In the genomic region with DNA sequence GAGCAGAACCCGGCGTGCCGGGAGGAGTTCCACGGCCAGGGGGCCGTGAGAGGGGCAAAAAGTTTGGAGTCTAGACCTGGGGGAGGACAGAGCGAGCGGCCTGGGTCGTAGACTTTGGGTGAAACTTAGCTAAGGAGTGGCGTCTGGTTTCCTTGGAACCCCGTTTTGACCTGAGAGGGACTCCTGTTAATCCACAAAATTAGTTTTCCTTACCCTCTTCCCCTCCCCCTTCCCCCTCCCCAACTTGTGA, we compare ENCODE assay signal across 8 cellular contexts. TPM values are rescaled to one million over a fixed set of nuclear protein-coding genes. Genes with fewer than 3 reads are reported as not detected.
A peak's percentile ranks its signal among the peaks of the same experiment; 100 is the strongest.
DNase-seq lines count a peak whose midpoint lies in the region; ATAC-seq and TF ChIP-seq lines count a peak whose summit lies in the region.

No MANE protein-coding gene starts in this region.

- no peak for TF ChIP-seq CTCF in WTC11 (IDR thresholded peaks at IDR 0.05)

- intact Hi-C loops in activated CD4-positive, alpha-beta T cell treated with anti-CD3 and anti-CD28 coated beads for 36 hours (cut with DNase I, micrococcal nuclease): loop anchor here (1.0 to 5.0 kb wide), 9 partner anchors 51 to 557 kb away; partner anchors contain the start of genes BTAF1 (in 1 of the 2), EXOC6 (in 1 of the 2), IDE (in 1 of the 2) and TNKS2 (in 1 of the 2)
- intact Hi-C loops in right cardiac atrium (cut with DNase I): loop anchor here in 3 of 4 donors (2.0 to 10.0 kb wide), 5 partner anchors 49 to 207 kb away; no protein-coding TSS in a partner anchor

- peaks cover 14% of the 10 kb centered on the region for H3K36me3 Mint-ChIP-seq in activated CD4-positive, alpha-beta T cell treated with anti-CD3 and anti-CD28 coated beads for 36 hours (ENCODE audit: low read depth)
- 0 out of 2 replicates have a peak, but pooled peaks cover 8% of the 10 kb centered on the region for H3K36me3 Mint-ChIP-seq in WTC11
- no peaks in the 10 kb centered on the region for H3K36me3 Mint-ChIP-seq in stimulated activated memory B cell treated with anti-CD40 and anti-IgM and Interleukin-4, amounts not matched to agents 10 μg/mL and 1 μg/mL and 100 μg/mL, for 72 hours

- H3K4me3 ChIP-seq in right cardiac atrium (ENCODE audit: low read length): peak overlapping the region; percentile 74

- no peaks in the 10 kb centered on the region for H3K9me3 Mint-ChIP-seq in activated CD4-positive, alpha-beta T cell treated with anti-CD3 and anti-CD28 coated beads for 36 hours (ENCODE audit: low read depth)
- H3K9me3 Mint-ChIP-seq in WTC11: no peaks in the 10 kb centered on the region
- no peaks in the 10 kb centered on the region for H3K9me3 Mint-ChIP-seq in stimulated activated memory B cell treated with anti-CD40 and anti-IgM and Interleukin-4, amounts not matched to agents 10 μg/mL and 1 μg/mL and 100 μg/mL, for 72 hours

- POLR2A ChIA-PET in activated CD4-positive, alpha-beta T cell treated with anti-CD3 and anti-CD28 coated beads for 36 hours (lab: Charles Lee): interaction anchor here (1.6 kb wide), 1 partner anchor 282 kb away, joined by 4 read pairs; the partner anchor contains the start of gene IDE
- POLR2A ChIA-PET in WTC11 (lab: Charles Lee): interaction anchor here (0.6 to 1.2 kb wide), 7 partner anchors 13 to 204 kb away, joined by 3 to 8 read pairs (median 4); no protein-coding TSS in a partner anchor

- H3K4me1 Mint-ChIP-seq in activated CD4-positive, alpha-beta T cell treated with anti-CD3 and anti-CD28 coated beads for 36 hours: peaks cover 24% of the 10 kb centered on the region
- H3K4me1 Mint-ChIP-seq in WTC11: peaks cover 24% of the 10 kb centered on the region
- peaks cover 37% of the 10 kb centered on the region for H3K4me1 Mint-ChIP-seq in stimulated activated memory B cell treated with anti-CD40 and anti-IgM and Interleukin-4, amounts not matched to agents 10 μg/mL and 1 μg/mL and 100 μg/mL, for 72 hours

- no peak for DNase-seq in activated CD4-positive, alpha-beta T cell treated with anti-CD3 and anti-CD28 coated beads for 36 hours
- no peak for DNase-seq in activated CD4-positive, alpha-beta T cell treated with anti-CD3 and anti-CD28 coated beads for 1 hour
- DNase-seq in WTC11 (ENCODE audit: low spot score) (no peak), right cardiac atrium (no peak), Kasumi-1 (lab: John Stamatoyannopoulos, UW) (no peak)

- CTCF ChIA-PET in activated CD4-positive, alpha-beta T cell treated with anti-CD3 and anti-CD28 coated beads for 36 hours (lab: Charles Lee): interaction anchor here (0.6 to 2.6 kb wide), 6 partner anchors 9 to 204 kb away, joined by 3 to 18 read pairs (median 4); no protein-coding TSS in a partner anchor
- CTCF ChIA-PET in WTC11 (lab: Charles Lee): interaction anchor here (0.6 to 3.2 kb wide), 31 partner anchors 8 to 1423 kb away, joined by 3 to 21 read pairs (median 4); partner anchors contain the start of gene EXOC6

- no peaks in the 10 kb centered on the region for H3K9me3 ChIP-seq in right cardiac atrium (ENCODE audit: control insufficient read depth, low read length)

- WGBS in right cardiac atrium: under 1% methylated on average over 10 of the region's 10 CpGs

- H3K27ac ChIP-seq in right cardiac atrium (ENCODE audit: low read length): peak overlapping the region; percentile 84

- H3K27me3 ChIP-seq in right cardiac atrium (ENCODE audit: control insufficient read depth, insufficient read depth): no peaks in the 10 kb centered on the region

- no peaks in the 10 kb centered on the region for H3K27me3 Mint-ChIP-seq in activated CD4-positive, alpha-beta T cell treated with anti-CD3 and anti-CD28 coated beads for 36 hours
- H3K27me3 Mint-ChIP-seq in WTC11 (ENCODE audit: low read depth): no peaks in the 10 kb centered on the region; the same call in 1 of the 2 replicates
- H3K27me3 Mint-ChIP-seq in stimulated activated memory B cell treated with anti-CD40 and anti-IgM and Interleukin-4, amounts not matched to agents 10 μg/mL and 1 μg/mL and 100 μg/mL, for 72 hours: no peaks in the 10 kb centered on the region

- H3K4me3 Mint-ChIP-seq in activated CD4-positive, alpha-beta T cell treated with anti-CD3 and anti-CD28 coated beads for 36 hours: peak overlapping the region; percentile 75
- peak overlapping the region; percentile 95 for H3K4me3 Mint-ChIP-seq in WTC11
- H3K4me3 Mint-ChIP-seq in stimulated activated memory B cell treated with anti-CD40 and anti-IgM and Interleukin-4, amounts not matched to agents 10 μg/mL and 1 μg/mL and 100 μg/mL, for 72 hours: peak overlapping the region; percentile 95

- H3K27ac Mint-ChIP-seq in activated CD4-positive, alpha-beta T cell treated with anti-CD3 and anti-CD28 coated beads for 36 hours: no peak overlapping the region
- no peak overlapping the region for H3K27ac Mint-ChIP-seq in WTC11
- H3K27ac Mint-ChIP-seq in stimulated activated memory B cell treated with anti-CD40 and anti-IgM and Interleukin-4, amounts not matched to agents 10 μg/mL and 1 μg/mL and 100 μg/mL, for 72 hours: peak overlapping the region; percentile 85

- ATAC-seq in activated CD4-positive, alpha-beta T cell treated with anti-CD3 and anti-CD28 coated beads for 36 hours: peak; percentile 4
- ATAC-seq in WTC11 (no peak), right cardiac atrium (no peak), GM21825 (IDR thresholded peaks at IDR 0.05; ENCODE audit: unreplicated experiment) (no peak), HG03520 (IDR thresholded peaks at IDR 0.05; ENCODE audit: unreplicated experiment) (no peak)
- ATAC-seq in stimulated activated memory B cell treated with anti-CD40 and anti-IgM and Interleukin-4, amounts not matched to agents 10 μg/mL and 1 μg/mL and 100 μg/mL, for 72 hours: no peak

- no peaks in the 10 kb centered on the region for H3K4me1 ChIP-seq in right cardiac atrium (ENCODE audit: control insufficient read depth, insufficient read depth, low read length)

TF ChIP-seq in WTC11, 78 proteins besides CTCF, POLR2A, EP300 and RAD21:
- TF ChIP-seq MYBL2 (CRISPR knock-in tag; IDR thresholded peaks at IDR 0.05): no peak
- TF ChIP-seq E2F4 (CRISPR knock-in tag; IDR thresholded peaks at IDR 0.05; ENCODE audit: borderline replicate concordance, low read depth): 0 out of 2 replicates have a peak, but pooled peaks have one; percentile 2

RNA-seq across cellular contexts. Expression of gene MARCHF5, which starts 0.6 kb away (rescaled TPM):
- total RNA-seq in activated CD4-positive, alpha-beta T cell treated with anti-CD3 and anti-CD28 coated beads for 36 hours: 10 to 100 TPM; 11.7 to 25.9 TPM
- total RNA-seq in WTC11 (2021) (26.7 to 32.2 TPM (median 26.8 TPM) in 3 replicates), right cardiac atrium (10 to 100 TPM; 29.4 to 36.7 (median 32.1) TPM)
- polyA plus RNA-seq in right cardiac atrium: 15.8 TPM

RNA-seq across cellular contexts. Expression of gene CPEB3, which starts 0.7 kb away (rescaled TPM):
- total RNA-seq in activated CD4-positive, alpha-beta T cell treated with anti-CD3 and anti-CD28 coated beads for 36 hours: 1 to 10 TPM; 1.4 to 1.8 TPM
- total RNA-seq in WTC11 (2021) (1.9 to 2.4 TPM (median 2.4 TPM) in 3 replicates), right cardiac atrium (10 to 100 TPM in 3 of 4 donors, 1 to 10 TPM in 1; 7.2 to 14.3 (median 12.4) TPM)
- 4.6 TPM for polyA plus RNA-seq in right cardiac atrium
